Comparison of ENCODE assay signal across 13 cellular contexts in genomic region chr2:10029875-10030223, GRCh38. TPM values are rescaled to one million over a fixed set of nuclear protein-coding genes. Genes with fewer than 3 reads are reported as not detected.
A peak's percentile ranks its signal among the peaks of the same experiment; 100 is the strongest.
DNase-seq lines count a peak whose midpoint lies in the region; ATAC-seq and TF ChIP-seq lines count a peak whose summit lies in the region.
"Had no signal": no experiment of that assay in that cellular context is flagged by ENCODE, and none has a peak within 500 bp of the region (broad histone marks: within the 10 kb centered on the region; RNA-seq: fewer than 3 reads in every experiment).

No MANE protein-coding gene starts in this region.

- H3K9me3 ChIP-seq in BLaER1 (no peaks in the 10 kb centered on the region), GM23248 (ENCODE audit: low read depth) (no peaks in the 10 kb centered on the region)
- H3K9me3 ChIP-seq in effector memory CD4-positive, alpha-beta T cell (ENCODE audit: control insufficient read depth, low read length): no peaks in the 10 kb centered on the region
- H3K9me3 ChIP-seq: prostate gland had no signal

- peak overlapping the region; percentile 86 to 89 for H3K27ac Mint-ChIP-seq in natural killer cell treated with Interleukin-12 subunit alpha and Interleukin-12 subunit beta and Interleukin-15 and Interleukin-18, amount 100 ng/mL, for 72 hours

- no peak for ATAC-seq in natural killer cell treated with Interleukin-12 subunit alpha and Interleukin-12 subunit beta and Interleukin-15 and Interleukin-18, amount 100 ng/mL, for 72 hours
- ATAC-seq in GM19023 (IDR thresholded peaks at IDR 0.05; ENCODE audit: unreplicated experiment) (no peak), HG03175 (IDR thresholded peaks at IDR 0.05; ENCODE audit: unreplicated experiment) (no peak)

- H3K36me3 ChIP-seq in BLaER1 (no peaks in the 10 kb centered on the region), GM23248 (ENCODE audit: low read depth) (no peaks in the 10 kb centered on the region)
- H3K36me3 ChIP-seq in effector memory CD4-positive, alpha-beta T cell (ENCODE audit: control insufficient read depth, insufficient read depth, low read length): no peaks in the 10 kb centered on the region
- H3K36me3 ChIP-seq: prostate gland had no signal

- H3K4me3 ChIP-seq in BLaER1 (no peak overlapping the region), GM23248 (no peak overlapping the region)
- peak overlapping the region; percentile 46 for H3K4me3 ChIP-seq in effector memory CD4-positive, alpha-beta T cell (ENCODE audit: insufficient read depth, low read depth, low read length, poor library complexity, severe bottlenecking)
- H3K4me3 ChIP-seq: prostate gland had no signal

- CTCF ChIA-PET in RWPE1 (lab: Yijun Ruan, JAX): interaction anchor here (0.5 kb wide), 1 partner anchor 18 kb away, joined by 3 read pairs; no protein-coding TSS in a partner anchor

- H3K4me1 ChIP-seq in BLaER1 (peaks cover 33% of the 10 kb centered on the region), GM23248 (ENCODE audit: insufficient read depth) (no peaks in the 10 kb centered on the region; the same call in 1 of the 2 replicates)
- H3K4me1 ChIP-seq in effector memory CD4-positive, alpha-beta T cell (ENCODE audit: control insufficient read depth, insufficient read depth, low read length, poor library complexity, severe bottlenecking): peaks cover 20% of the 10 kb centered on the region
- H3K4me1 ChIP-seq: prostate gland had no signal

- H3K36me3 Mint-ChIP-seq in natural killer cell treated with Interleukin-12 subunit alpha and Interleukin-12 subunit beta and Interleukin-15 and Interleukin-18, amount 100 ng/mL, for 72 hours: no peaks in the 10 kb centered on the region

- H3K79me2 ChIP-seq in GM23248 (ENCODE audit: insufficient read depth): no peaks in the 10 kb centered on the region

- in situ Hi-C loops in GM23248 (cut with MboI): no loop called here

- no peaks in the 10 kb centered on the region for H3F3A ChIP-seq in GM23248 (ENCODE audit: insufficient read depth)

- H3K9me2 ChIP-seq in GM23248 (ENCODE audit: insufficient read depth): no peaks in the 10 kb centered on the region

- H3K27me3 ChIP-seq in BLaER1 (no peaks in the 10 kb centered on the region), GM23248 (replicated peaks; ENCODE audit: insufficient read depth) (no peaks in the 10 kb centered on the region)
- no peaks in the 10 kb centered on the region for H3K27me3 ChIP-seq in effector memory CD4-positive, alpha-beta T cell (replicated peaks; ENCODE audit: control insufficient read depth, insufficient read depth, low read length, poor library complexity, severe bottlenecking)

- H3K4me1 Mint-ChIP-seq in natural killer cell treated with Interleukin-12 subunit alpha and Interleukin-12 subunit beta and Interleukin-15 and Interleukin-18, amount 100 ng/mL, for 72 hours (ENCODE audit: low read depth in 2 of 2): peaks cover 22 to 29% of the 10 kb centered on the region in 2 donors

- POLR2A ChIA-PET in RWPE1 (lab: Yijun Ruan, JAX; ENCODE audit: low non-redundant PET): interaction anchor here (0.5 kb wide), 1 partner anchor 72 kb away, joined by 3 read pairs; no protein-coding TSS in a partner anchor

- WGBS in GM23248 (ENCODE audit: low coverage in 1 of 2, low lambda C conversion rate in 2 of 2, missing lambda C conversion rate in 2 of 2), 2 experiments: 25 to 36% methylated on average over 7 of the region's 7 CpGs

- TF ChIP-seq CTCF in RWPE1 (conservative IDR thresholded peaks at IDR 0.05; ENCODE audit: low read depth): no peak

- DNase-seq in GM23248: no peak
- DNase-seq in effector memory CD4-positive, alpha-beta T cell: no peak
- no peak for DNase-seq in natural killer cell treated with Interleukin-12 subunit alpha and Interleukin-12 subunit beta and Interleukin-15 and Interleukin-18, amount 100 ng/mL, for 72 hours (ENCODE audit: low spot score)
- no peak for DNase-seq in NCI-H1436 (lab: John Stamatoyannopoulos, UW)
- DNase-seq in RWPE1 (ENCODE audit: low spot score): no peak
- DNase-seq: cerebellar nuclear complex; NCI-H2081 treated with DMSO at 0.1 percent for 48 hours; stimulated activated CD4-positive, alpha-beta T cell treated with anti-CD3 and anti-CD28 coated beads, Interleukin-2, amount 100 ng/mL, for 24 hours had no signal

- H3K9ac ChIP-seq in BLaER1: no peak overlapping the region
- H3K9ac ChIP-seq in GM23248: no peak overlapping the region

- no peak overlapping the region for H3K27ac ChIP-seq in BLaER1
- H3K27ac ChIP-seq in GM23248: no peak overlapping the region
- H3K27ac ChIP-seq in effector memory CD4-positive, alpha-beta T cell (ENCODE audit: insufficient read depth, low read length, poor library complexity, severe bottlenecking): peak overlapping the region; percentile 37
- H3K27ac ChIP-seq in RWPE1: no peak overlapping the region
- H3K27ac ChIP-seq: prostate gland had no signal

- no peaks in the 10 kb centered on the region for H4K20me1 ChIP-seq in BLaER1
- no peaks in the 10 kb centered on the region for H4K20me1 ChIP-seq in GM23248 (ENCODE audit: insufficient read depth)

- H3K4me2 ChIP-seq in BLaER1: peak overlapping the region; percentile 66; the same call in 1 of the 2 replicates
- no peak overlapping the region for H3K4me2 ChIP-seq in GM23248 (ENCODE audit: unreplicated experiment)

- peak overlapping the region; percentile 50; the same call in 1 of the 2 replicates for H2AFZ ChIP-seq in GM23248

- H3K27me3 Mint-ChIP-seq in natural killer cell treated with Interleukin-12 subunit alpha and Interleukin-12 subunit beta and Interleukin-15 and Interleukin-18, amount 100 ng/mL, for 72 hours: no peaks in the 10 kb centered on the region

- H3K4me3 Mint-ChIP-seq in natural killer cell treated with Interleukin-12 subunit alpha and Interleukin-12 subunit beta and Interleukin-15 and Interleukin-18, amount 100 ng/mL, for 72 hours: peak overlapping the region; percentile 86

- no peaks in the 10 kb centered on the region for H3K9me3 Mint-ChIP-seq in natural killer cell treated with Interleukin-12 subunit alpha and Interleukin-12 subunit beta and Interleukin-15 and Interleukin-18, amount 100 ng/mL, for 72 hours

RNA-seq across cellular contexts. Expression of gene KLF11, which starts 13.5 kb away (rescaled TPM):
- total RNA-seq in GM23248 (2014; rRNA removed; shearing (Covaris generic)): 5.8 and 6.6 TPM in 2 replicates
- polyA plus RNA-seq in GM23248 (2016; fragmentation: Nextera tagmentation; extraction: Ambion mirVana): 4.8 and 4.9 TPM in 2 replicates
- total RNA-seq in natural killer cell treated with Interleukin-12 subunit alpha and Interleukin-12 subunit beta and Interleukin-15 and Interleukin-18, amount 100 ng/mL, for 72 hours: 1 to 10 TPM; 3.8 to 6.1 TPM

RNA-seq across cellular contexts. Expression of gene CYS1, which starts 50.4 kb away (rescaled TPM):
- 6.1 and 7.1 TPM in 2 replicates for total RNA-seq in GM23248 (2014; rRNA removed; shearing (Covaris generic))
- 2.8 and 3.1 TPM in 2 replicates for polyA plus RNA-seq in GM23248 (2016; fragmentation: Nextera tagmentation; extraction: Ambion mirVana)
- under 1 TPM in 1 of 2 donors, not detected in 1; 0.45 TPM for total RNA-seq in natural killer cell treated with Interleukin-12 subunit alpha and Interleukin-12 subunit beta and Interleukin-15 and Interleukin-18, amount 100 ng/mL, for 72 hours
- total RNA-seq: MCF 10A had no signal
